8 cellular contexts compared by ENCODE assay signal in the genomic region with DNA sequence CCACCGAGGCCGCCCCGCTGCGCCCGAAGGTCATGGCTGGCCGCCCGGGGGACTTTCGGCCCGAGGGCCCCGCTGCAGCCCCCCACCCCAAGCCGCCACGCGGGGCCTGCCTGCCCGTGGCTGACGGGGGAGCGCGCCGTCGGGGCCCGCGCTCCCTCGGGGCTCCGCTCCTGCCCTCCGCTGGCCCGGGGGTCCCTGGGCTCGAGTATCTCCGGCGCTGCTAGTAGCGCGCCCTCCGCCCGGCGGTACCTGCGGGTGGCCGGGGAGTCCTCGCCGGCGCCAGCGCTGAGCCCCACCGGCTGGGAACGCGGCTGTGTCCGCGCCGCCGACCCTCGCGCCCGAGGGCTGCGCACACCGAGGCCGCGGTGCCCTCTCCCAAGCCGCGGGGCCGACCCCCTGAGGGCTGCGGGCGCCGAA. TPM values are rescaled to one million over a fixed set of nuclear protein-coding genes. Genes with fewer than 3 reads are reported as not detected.
DNase-seq lines count a peak whose midpoint lies in the region; ATAC-seq and TF ChIP-seq lines count a peak whose summit lies in the region.

No MANE protein-coding gene starts in this region.

- H3K36me3 ChIP-seq in effector memory CD4-positive, alpha-beta T cell (ENCODE audit: control insufficient read depth, insufficient read depth, low read length) = no peaks in the 10 kb centered on the region
- no peaks in the 10 kb centered on the region for H3K36me3 ChIP-seq in psoas muscle (ENCODE audit: insufficient read depth in 1 of 2, low read depth in 1 of 2)

- WGBS in psoas muscle, 3 donors = 0 to 3% (median 2%) methylated on average over 29 to 59 of the region's 59 CpGs

- peaks cover 9% of the 10 kb centered on the region for H3K4me1 ChIP-seq in effector memory CD4-positive, alpha-beta T cell (ENCODE audit: control insufficient read depth, insufficient read depth, low read length, poor library complexity, severe bottlenecking)
- no peaks in the 10 kb centered on the region for H3K4me1 ChIP-seq in psoas muscle

- peak overlapping the region; percentile 56 for H3K4me3 ChIP-seq in effector memory CD4-positive, alpha-beta T cell (ENCODE audit: insufficient read depth, low read depth, low read length, poor library complexity, severe bottlenecking)
- peak overlapping the region; percentile 74 for H3K4me3 ChIP-seq in psoas muscle

- no peaks in the 10 kb centered on the region for H3K9me3 ChIP-seq in effector memory CD4-positive, alpha-beta T cell (ENCODE audit: control insufficient read depth, low read length)
- no peaks in the 10 kb centered on the region for H3K9me3 ChIP-seq in psoas muscle

- DNase-seq in effector memory CD4-positive, alpha-beta T cell = no peak
- DNase-seq in psoas muscle (peak in 1 of 2 donors; percentile 14), hippocampal formation (lab: John Stamatoyannopoulos, UW) (no peak), ecto neural progenitor cell (ENCODE audit: low spot score) (no peak)
- no peak for DNase-seq in effector CD8-positive, alpha-beta T cell (lab: John Stamatoyannopoulos, UW)

- intact Hi-C loops in psoas muscle (cut with DNase I) = loop anchor here (5.0 to 10.0 kb wide), 2 partner anchors 174 to 281 kb away; no protein-coding TSS in a partner anchor

- H3K27me3 ChIP-seq in effector memory CD4-positive, alpha-beta T cell (replicated peaks; ENCODE audit: control insufficient read depth, insufficient read depth, low read length, poor library complexity, severe bottlenecking) = peaks cover 8% of the 10 kb centered on the region
- peaks cover 4 to 70% (median 17%) of the 10 kb centered on the region in 3 donors for H3K27me3 ChIP-seq in psoas muscle (ENCODE audit: insufficient read depth in 3 of 3, low read length in 2 of 3)

- ATAC-seq in GM18909 (IDR thresholded peaks at IDR 0.05; ENCODE audit: poor library complexity, unreplicated experiment) (peak; percentile 20), HG03442 (IDR thresholded peaks at IDR 0.05; ENCODE audit: unreplicated experiment) (peak; percentile 24), psoas muscle (no peak), GM18870 (IDR thresholded peaks at IDR 0.05; ENCODE audit: unreplicated experiment) (no peak)

- no peak for TF ChIP-seq CTCF in psoas muscle (IDR thresholded peaks at IDR 0.05)

- H3K27ac ChIP-seq in effector memory CD4-positive, alpha-beta T cell (ENCODE audit: insufficient read depth, low read length, poor library complexity, severe bottlenecking) = no peak overlapping the region
- H3K27ac ChIP-seq in psoas muscle = no peak overlapping the region

RNA-seq across cellular contexts. Expression of a gene that starts 0.3 kb away (rescaled TPM):
- not detected for total RNA-seq in psoas muscle
- polyA plus RNA-seq in psoas muscle = not detected

Comparison
In these comparisons a context has a peak if more than half of its experiments do, and no peak if none do; other contexts are left out.
1. ATAC-seq: peak in GM18909 (single experiment) and HG03442 (single experiment); none in psoas muscle (0 of 4) and GM18870 (single experiment).